Comparison of ENCODE assay signal across 8 cellular contexts in genomic region chr12:132490481-132491348, GRCh38. TPM values are rescaled to one million over a fixed set of nuclear protein-coding genes. Genes with fewer than 3 reads are reported as not detected.
DNase-seq lines count a peak whose midpoint lies in the region; ATAC-seq and TF ChIP-seq lines count a peak whose summit lies in the region.

No MANE protein-coding gene starts in this region.

- TF ChIP-seq EP300 in tibial nerve (IDR thresholded peaks at IDR 0.05): no peak

- TF ChIP-seq CTCF in astrocyte of the cerebellum (IDR thresholded peaks at IDR 0.05; ENCODE audit: low read depth, low read length, missing control alignments) (no peak), left lung (IDR thresholded peaks at IDR 0.05) (no peak), tibial nerve (IDR thresholded peaks at IDR 0.05) (no peak)

- H3K4me1 ChIP-seq in left lung: peaks cover 23 to 71% of the 10 kb centered on the region in 2 donors
- H3K4me1 ChIP-seq in tibial nerve: peaks cover 0 to 66% (median 52%) of the 10 kb centered on the region in 4 donors

- peak; percentile 45 for DNase-seq in NCI-H2196 (lab: John Stamatoyannopoulos, UW; ENCODE audit: unreplicated experiment)
- DNase-seq in NCI-H2196 treated with DMSO at 0.1 percent for 48 hours (lab: John Stamatoyannopoulos, UW; ENCODE audit: unreplicated experiment): no peak
- no peak for DNase-seq in astrocyte of the cerebellum (ENCODE audit: low read depth)
- DNase-seq in left lung: no peak
- no peak for DNase-seq in tibial nerve (ENCODE audit: low spot score in 2 of 2)
- no peak for DNase-seq in NCI-H1092 treated with DMSO at 0.1 percent for 48 hours (lab: John Stamatoyannopoulos, UW)
- no peak for DNase-seq in cerebellum (ENCODE audit: low spot score)

- TF ChIP-seq POLR2A in tibial nerve (IDR thresholded peaks at IDR 0.05): no peak

- ATAC-seq in HG03521 (IDR thresholded peaks at IDR 0.05; ENCODE audit: unreplicated experiment) (peak; percentile 17), left lung (no peak)

- H3K36me3 ChIP-seq in left lung (no peaks in the 10 kb centered on the region), tibial nerve (peaks cover 0 to 5% (median 0%) of the 10 kb centered on the region in 3 donors)

- no peak overlapping the region for H3K27ac ChIP-seq in left lung
- H3K27ac ChIP-seq in tibial nerve: peak overlapping the region; percentile 60 to 86 (median 66)

- H3K9me3 ChIP-seq in left lung (no peaks in the 10 kb centered on the region), tibial nerve (no peaks in the 10 kb centered on the region)

- H3K27me3 ChIP-seq in left lung (no peaks in the 10 kb centered on the region), tibial nerve (no peaks in the 10 kb centered on the region)

- 1 to 2% methylated on average over 23 to 37 of the region's 107 CpGs for WGBS in tibial nerve, 2 donors

- in situ Hi-C loops in astrocyte of the cerebellum (cut with HindIII; ENCODE audit: low sequenced_read_pairs): no loop called here

- intact Hi-C loops in left lung (cut with DNase I): no loop called here

- H3K4me3 ChIP-seq in astrocyte of the cerebellum (ENCODE audit: low read depth, low read length): peak overlapping the region; percentile 65
- peak overlapping the region; percentile 61 to 64 for H3K4me3 ChIP-seq in left lung
- peak overlapping the region; percentile 54 to 87 (median 66) for H3K4me3 ChIP-seq in tibial nerve

RNA-seq across cellular contexts. Expression of gene FBRSL1, which starts 0.8 kb away (rescaled TPM):
- total RNA-seq in left lung (10 to 100 TPM; 44.7 to 49.4 TPM), tibial nerve (10 to 100 TPM; 13.8 to 31.5 (median 16.1) TPM), cerebellum (10.5 TPM)

Comparison
In these comparisons a context has a peak if more than half of its experiments do, and no peak if none do; other contexts are left out.
1. H3K27ac ChIP-seq: peak in tibial nerve (4 of 4); none in left lung (0 of 2).
2. Peak in every context shown above with its lines, with median percentiles within 50 percentile points of each other: H3K4me3 ChIP-seq.